10 cellular contexts compared by ENCODE assay signal in genomic region chr12:47822386-47822785, GRCh38. TPM values are rescaled to one million over a fixed set of nuclear protein-coding genes. Genes with fewer than 3 reads are reported as not detected.
DNase-seq lines count a peak whose midpoint lies in the region; ATAC-seq and TF ChIP-seq lines count a peak whose summit lies in the region.
"Had no signal": no experiment of that assay in that cellular context is flagged by ENCODE, and none has a peak within 500 bp of the region (broad histone marks: within the 10 kb centered on the region; RNA-seq: fewer than 3 reads in every experiment).

No MANE protein-coding gene starts in this region.

- no peak for DNase-seq in activated naive CD4-positive, alpha-beta T cell treated with anti-CD3 and anti-CD28 coated beads, Interleukin-2, amount 50 U/mL, for 72 hours (ENCODE audit: low spot score in 2 of 2)
- no peak for DNase-seq in natural killer cell treated with Interleukin-12 subunit alpha and Interleukin-12 subunit beta and Interleukin-15 and Interleukin-18, amount 100 ng/mL, for 72 hours (ENCODE audit: low spot score)
- DNase-seq in upper lobe of right lung = no peak
- no peak for DNase-seq in T-helper 9 cell
- DNase-seq in T1000 (lab: John Stamatoyannopoulos, UW) = no peak
- DNase-seq in iPS-NIHi7 (ENCODE audit: extremely low spot score) = no peak
- DNase-seq: activated gamma-delta T cell treated with Interleukin-2 at 50 U/mL for 16 hours; NK-92 treated with Interleukin-12 subunit alpha and Interleukin-12 subunit beta, amount 100 ng/mL, for 24 hours had no signal

- no peak overlapping the region for H3K4me3 Mint-ChIP-seq in activated naive CD4-positive, alpha-beta T cell treated with anti-CD3 and anti-CD28 coated beads, Interleukin-2, amount 50 U/mL, for 24 hours
- peak overlapping the region in 4 of 5 experiments; percentile 10 to 92 (median 46) for H3K4me3 Mint-ChIP-seq in brain
- peak overlapping the region; percentile 19 for H3K4me3 Mint-ChIP-seq in natural killer cell treated with Interleukin-12 subunit alpha and Interleukin-12 subunit beta and Interleukin-15 and Interleukin-18, amount 100 ng/mL, for 72 hours

- no peaks in the 10 kb centered on the region for H3K27me3 Mint-ChIP-seq in activated naive CD4-positive, alpha-beta T cell treated with anti-CD3 and anti-CD28 coated beads, Interleukin-2, amount 50 U/mL, for 24 hours
- H3K27me3 Mint-ChIP-seq in brain = peaks cover 6% of the 10 kb centered on the region
- H3K27me3 Mint-ChIP-seq in natural killer cell treated with Interleukin-12 subunit alpha and Interleukin-12 subunit beta and Interleukin-15 and Interleukin-18, amount 100 ng/mL, for 72 hours = no peaks in the 10 kb centered on the region

- no peaks in the 10 kb centered on the region for H3K9me3 ChIP-seq in upper lobe of right lung

- no peaks in the 10 kb centered on the region for H3K36me3 ChIP-seq in upper lobe of right lung

- peaks cover 78% of the 10 kb centered on the region for H3K4me1 Mint-ChIP-seq in activated naive CD4-positive, alpha-beta T cell treated with anti-CD3 and anti-CD28 coated beads, Interleukin-2, amount 50 U/mL, for 24 hours
- peaks cover 45% of the 10 kb centered on the region for H3K4me1 Mint-ChIP-seq in brain
- H3K4me1 Mint-ChIP-seq in natural killer cell treated with Interleukin-12 subunit alpha and Interleukin-12 subunit beta and Interleukin-15 and Interleukin-18, amount 100 ng/mL, for 72 hours (ENCODE audit: low read depth in 2 of 2) = peaks cover 51 to 58% of the 10 kb centered on the region in 2 donors

- TF ChIP-seq CTCF in brain (conservative IDR thresholded peaks at IDR 0.05) (no peak), upper lobe of right lung (IDR thresholded peaks at IDR 0.05) (no peak)

- H3K36me3 Mint-ChIP-seq in activated naive CD4-positive, alpha-beta T cell treated with anti-CD3 and anti-CD28 coated beads, Interleukin-2, amount 50 U/mL, for 24 hours = no peaks in the 10 kb centered on the region
- peaks cover 18 to 29% of the 10 kb centered on the region in 2 donors for H3K36me3 Mint-ChIP-seq in activated naive CD4-positive, alpha-beta T cell treated with anti-CD3 and anti-CD28 coated beads, Interleukin-2, amount 50 U/mL, for 72 hours
- H3K36me3 Mint-ChIP-seq in brain = no peaks in the 10 kb centered on the region
- H3K36me3 Mint-ChIP-seq in natural killer cell treated with Interleukin-12 subunit alpha and Interleukin-12 subunit beta and Interleukin-15 and Interleukin-18, amount 100 ng/mL, for 72 hours = no peaks in the 10 kb centered on the region

- no peaks in the 10 kb centered on the region for H3K27me3 ChIP-seq in upper lobe of right lung

- ATAC-seq in activated naive CD4-positive, alpha-beta T cell treated with anti-CD3 and anti-CD28 coated beads, Interleukin-2, amount 50 U/mL, for 72 hours = no peak
- ATAC-seq in natural killer cell treated with Interleukin-12 subunit alpha and Interleukin-12 subunit beta and Interleukin-15 and Interleukin-18, amount 100 ng/mL, for 72 hours = no peak
- no peak for ATAC-seq in upper lobe of right lung

- peak overlapping the region; percentile 97 for H3K27ac ChIP-seq in upper lobe of right lung

- peak overlapping the region; percentile 98 for H3K27ac Mint-ChIP-seq in activated naive CD4-positive, alpha-beta T cell treated with anti-CD3 and anti-CD28 coated beads, Interleukin-2, amount 50 U/mL, for 24 hours
- peak overlapping the region in 1 of 2 donors; percentile 95 for H3K27ac Mint-ChIP-seq in activated naive CD4-positive, alpha-beta T cell treated with anti-CD3 and anti-CD28 coated beads, Interleukin-2, amount 50 U/mL, for 72 hours
- H3K27ac Mint-ChIP-seq in brain = peak overlapping the region in 3 of 5 experiments; percentile 81 to 99 (median 98)
- peak overlapping the region; percentile 68 to 89 for H3K27ac Mint-ChIP-seq in natural killer cell treated with Interleukin-12 subunit alpha and Interleukin-12 subunit beta and Interleukin-15 and Interleukin-18, amount 100 ng/mL, for 72 hours

- no peak overlapping the region for H3K4me3 ChIP-seq in upper lobe of right lung

- H3K9me3 Mint-ChIP-seq in activated naive CD4-positive, alpha-beta T cell treated with anti-CD3 and anti-CD28 coated beads, Interleukin-2, amount 50 U/mL, for 24 hours = no peaks in the 10 kb centered on the region
- H3K9me3 Mint-ChIP-seq in activated naive CD4-positive, alpha-beta T cell treated with anti-CD3 and anti-CD28 coated beads, Interleukin-2, amount 50 U/mL, for 72 hours = no peaks in the 10 kb centered on the region
- H3K9me3 Mint-ChIP-seq in brain = no peaks in the 10 kb centered on the region
- H3K9me3 Mint-ChIP-seq in natural killer cell treated with Interleukin-12 subunit alpha and Interleukin-12 subunit beta and Interleukin-15 and Interleukin-18, amount 100 ng/mL, for 72 hours = no peaks in the 10 kb centered on the region

- peaks cover 78% of the 10 kb centered on the region for H3K4me1 ChIP-seq in upper lobe of right lung

- intact Hi-C loops in upper lobe of right lung (cut with DNase I) = no loop called here

RNA-seq across cellular contexts. Expression of gene HDAC7, which starts 2.7 kb away (rescaled TPM):
- total RNA-seq in activated naive CD4-positive, alpha-beta T cell treated with anti-CD3 and anti-CD28 coated beads, Interleukin-2, amount 50 U/mL, for 72 hours = 100 to 1,000 TPM; 285 to 334 TPM
- 8.2 TPM for polyA plus RNA-seq in brain (ENCODE audit: insufficient read depth, low read depth, low replicate concordance)
- total RNA-seq in natural killer cell treated with Interleukin-12 subunit alpha and Interleukin-12 subunit beta and Interleukin-15 and Interleukin-18, amount 100 ng/mL, for 72 hours = 100 to 1,000 TPM; 127 to 176 TPM
- total RNA-seq in upper lobe of right lung = 135 TPM

RNA-seq across cellular contexts. Expression of gene SLC48A1, which starts 49.3 kb away (rescaled TPM):
- 1 to 10 TPM; 5.2 to 7.4 TPM for total RNA-seq in activated naive CD4-positive, alpha-beta T cell treated with anti-CD3 and anti-CD28 coated beads, Interleukin-2, amount 50 U/mL, for 72 hours
- polyA plus RNA-seq in brain (ENCODE audit: insufficient read depth, low read depth, low replicate concordance) = 77.4 TPM
- total RNA-seq in natural killer cell treated with Interleukin-12 subunit alpha and Interleukin-12 subunit beta and Interleukin-15 and Interleukin-18, amount 100 ng/mL, for 72 hours = 1 to 10 TPM; 5.1 to 9.8 TPM
- total RNA-seq in upper lobe of right lung = 40.9 TPM
